ENCODE assay signal across 14 cellular contexts in the genomic region with DNA sequence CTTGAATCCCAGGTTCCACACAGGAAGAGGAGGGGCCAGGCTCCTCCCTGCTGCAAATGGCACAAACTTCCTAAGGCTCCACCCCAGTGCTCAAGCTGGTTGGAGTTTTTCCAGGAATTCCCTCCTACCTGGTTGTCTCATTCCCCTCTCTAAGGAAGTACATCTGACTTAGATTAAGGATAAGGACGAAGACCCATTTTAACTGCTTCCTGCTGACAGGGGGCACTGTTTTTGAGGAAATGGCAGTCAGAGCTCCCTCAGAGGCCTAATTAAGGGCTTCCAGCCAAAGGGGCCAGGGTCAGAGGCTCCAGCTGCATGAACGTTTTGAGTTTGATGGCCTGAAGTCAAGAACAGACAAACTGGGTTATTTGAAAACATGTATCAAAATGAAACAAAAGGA.
DNase-seq lines count a peak whose midpoint lies in the region; ATAC-seq and TF ChIP-seq lines count a peak whose summit lies in the region.
"Had no signal": no experiment of that assay in that cellular context is flagged by ENCODE, and none has a peak within 500 bp of the region (broad histone marks: within the 10 kb centered on the region; RNA-seq: fewer than 3 reads in every experiment).

No MANE protein-coding gene starts in this region.

- H2AFZ ChIP-seq in PC-3 (ENCODE audit: low read length) = no peak overlapping the region
- H2AFZ ChIP-seq in trophoblast cell (ENCODE audit: insufficient read depth, low read length, poor library complexity) = peak overlapping the region; percentile 75
- no peak overlapping the region for H2AFZ ChIP-seq in osteoblast (ENCODE audit: low read length)

- H3K4me2 ChIP-seq in PC-3 (ENCODE audit: low read length) (no peak overlapping the region), trophoblast cell (ENCODE audit: low read length) (no peak overlapping the region), osteoblast (ENCODE audit: insufficient read depth, low read length) (no peak overlapping the region)

- H2BK120ac ChIP-seq in trophoblast cell (ENCODE audit: insufficient read depth, low read length, poor library complexity) = peak overlapping the region; percentile 9

- no peak overlapping the region for H3K14ac ChIP-seq in trophoblast cell (ENCODE audit: low read length)

- no peak overlapping the region for H4K91ac ChIP-seq in trophoblast cell (ENCODE audit: low read depth, low read length)

- H3K36me3 ChIP-seq in PC-3 (ENCODE audit: low read depth, low read length) (no peaks in the 10 kb centered on the region), trophoblast cell (ENCODE audit: control insufficient read depth in 1 of 2, insufficient read depth in 2 of 2, low read length in 2 of 2) (no peaks in the 10 kb centered on the region), osteoblast (ENCODE audit: insufficient read depth, low read length) (no peaks in the 10 kb centered on the region)

- TF ChIP-seq CTCF in HFF-Myc (IDR thresholded peaks at IDR 0.05; ENCODE audit: low read depth, low read length, missing control alignments) (peak; percentile 5), PC-3 (conservative IDR thresholded peaks at IDR 0.05; ENCODE audit: low read depth, low read length) (peak; percentile 38), epithelial cell of proximal tubule (conservative IDR thresholded peaks at IDR 0.05; ENCODE audit: low read depth, low read length) (peak; percentile 15), progenitor cell of endocrine pancreas (IDR thresholded peaks at IDR 0.05; ENCODE audit: unreplicated experiment) (no peak), osteoblast (IDR thresholded peaks at IDR 0.05; ENCODE audit: extremely low read depth, low read depth, low read length) (no peak)

- CTCF ChIA-PET in PC-3 (lab: Charles Lee) = no interaction called here

- H4K20me1 ChIP-seq in PC-3 (ENCODE audit: low read length) (no peaks in the 10 kb centered on the region), osteoblast (ENCODE audit: insufficient read depth, low read length) (no peaks in the 10 kb centered on the region)

- no peak overlapping the region for H3K27ac Mint-ChIP-seq in progenitor cell of endocrine pancreas

- peaks cover 10% of the 10 kb centered on the region for H3K9me3 Mint-ChIP-seq in progenitor cell of endocrine pancreas (ENCODE audit: low read depth)

- no peaks in the 10 kb centered on the region for H3F3A ChIP-seq in PC-3 (ENCODE audit: low read length, unreplicated experiment)

- H3K27me3 ChIP-seq in PC-3 (ENCODE audit: low read length) = no peaks in the 10 kb centered on the region
- no peaks in the 10 kb centered on the region for H3K27me3 ChIP-seq in trophoblast cell (ENCODE audit: insufficient read depth, low read length)
- H3K27me3 ChIP-seq in osteoblast (ENCODE audit: insufficient read depth, low read length) = no peaks in the 10 kb centered on the region

- intact Hi-C loops in PC-3 (cut with micrococcal nuclease) = loop anchor here (10.0 kb wide), 2 partner anchors 557 to 677 kb away; no protein-coding TSS in a partner anchor

- POLR2A ChIA-PET in PC-3 (lab: Charles Lee; ENCODE audit: unreplicated experiment) = no interaction called here

- peaks cover 4% of the 10 kb centered on the region for H3K4me1 Mint-ChIP-seq in progenitor cell of endocrine pancreas (ENCODE audit: low read depth)

- peaks cover 9% of the 10 kb centered on the region for H3K79me1 ChIP-seq in trophoblast cell (ENCODE audit: low read length)

- H3K79me2 ChIP-seq in PC-3 (ENCODE audit: low read length) = no peaks in the 10 kb centered on the region
- H3K79me2 ChIP-seq in trophoblast cell (ENCODE audit: control insufficient read depth, insufficient read depth, low read length, poor library complexity) = no peaks in the 10 kb centered on the region
- no peaks in the 10 kb centered on the region for H3K79me2 ChIP-seq in osteoblast (ENCODE audit: insufficient read depth, low read length)

- no peak overlapping the region for H2AK5ac ChIP-seq in trophoblast cell (ENCODE audit: low read length)

- H3K18ac ChIP-seq in trophoblast cell (ENCODE audit: low read length) = no peak overlapping the region

- H3K4ac ChIP-seq in trophoblast cell (ENCODE audit: low read depth, low read length) = no peak overlapping the region

- no CpG with 5 or more reads among the region's 2 CpGs for WGBS in trophoblast cell (ENCODE audit: extremely low coverage, insufficient coverage, insufficient read length)

- H3K4me3 Mint-ChIP-seq in progenitor cell of endocrine pancreas (ENCODE audit: low read depth) = no peak overlapping the region

- H3K9me3 ChIP-seq in PC-3 (ENCODE audit: low read length) (no peaks in the 10 kb centered on the region), trophoblast cell (ENCODE audit: insufficient read depth, low read depth, low read length) (no peaks in the 10 kb centered on the region), osteoblast (ENCODE audit: low read depth, low read length) (no peaks in the 10 kb centered on the region)

- no peak overlapping the region for H2BK5ac ChIP-seq in trophoblast cell (ENCODE audit: low read depth, low read length, poor library complexity)

- H3K4me1 ChIP-seq in PC-3 (ENCODE audit: insufficient read depth, low read length) (no peaks in the 10 kb centered on the region), trophoblast cell (ENCODE audit: control insufficient read depth in 1 of 2, insufficient read depth in 2 of 2, low read length in 2 of 2) (peaks cover 11 to 14% of the 10 kb centered on the region in 2 experiments), osteoblast (ENCODE audit: insufficient read depth, low read length) (no peaks in the 10 kb centered on the region)

- H3K27me3 Mint-ChIP-seq in progenitor cell of endocrine pancreas = no peaks in the 10 kb centered on the region

- ATAC-seq in PC-3 = no peak
- ATAC-seq: left ventricle myocardium superior had no signal

- DNase-seq in HFF-Myc (ENCODE audit: extremely low read depth, low read depth) (peak; percentile 37), PC-3 (peak; percentile 54), epithelial cell of proximal tubule (ENCODE audit: low read depth) (no peak), trophoblast cell (no peak), progenitor cell of endocrine pancreas (ENCODE audit: low spot score, unreplicated experiment) (no peak), dermis blood vessel endothelial cell (no peak), osteoblast (ENCODE audit: insufficient read length, low spot score, missing footprints) (no peak), cerebellum (ENCODE audit: low spot score) (no peak)
- DNase-seq: activated CD4-positive, alpha-beta T cell treated with anti-CD3 and anti-CD28 coated beads, Interleukin-2, amount 50 U/mL, for 4 hours; activated naive CD4-positive, alpha-beta T cell treated with Interleukin-2 at 50 U/mL for 16 hours; left ventricle myocardium superior; occipital lobe; stimulated activated naive CD4-positive, alpha-beta T cell had no signal

- H3K23ac ChIP-seq in trophoblast cell (ENCODE audit: low read length) = no peak overlapping the region

- no peaks in the 10 kb centered on the region for H3K36me3 Mint-ChIP-seq in progenitor cell of endocrine pancreas (ENCODE audit: insufficient read depth)

- H2BK12ac ChIP-seq in trophoblast cell (ENCODE audit: low read length) = no peak overlapping the region

- H3K9me2 ChIP-seq in PC-3 (replicated peaks; ENCODE audit: low read length) = no peaks in the 10 kb centered on the region

- H3K9ac ChIP-seq in PC-3 (ENCODE audit: low read length) (no peak overlapping the region), trophoblast cell (ENCODE audit: low read length) (no peak overlapping the region)

- BruUV-seq in PC-3 (replicated peaks; lab: Mats Ljungman, UMichigan) = no TSS peak

- no peak overlapping the region for H3K27ac ChIP-seq in PC-3 (ENCODE audit: low read length)
- peak overlapping the region; percentile 26 for H3K27ac ChIP-seq in trophoblast cell (ENCODE audit: low read depth, low read length)
- no peak overlapping the region for H3K27ac ChIP-seq in osteoblast (ENCODE audit: low read depth, low read length)
- H3K27ac ChIP-seq: SK-N-MC had no signal

- H3K4me3 ChIP-seq in HFF-Myc (replicated peaks; ENCODE audit: low read depth, low read length) (no peak overlapping the region), PC-3 (ENCODE audit: low read length) (no peak overlapping the region), epithelial cell of proximal tubule (ENCODE audit: low read depth, low read length) (no peak overlapping the region), trophoblast cell (ENCODE audit: low read depth, low read length) (no peak overlapping the region), osteoblast (ENCODE audit: insufficient read depth, low read length) (no peak overlapping the region)
- H3K4me3 ChIP-seq: SK-N-MC had no signal

- H4K8ac ChIP-seq in trophoblast cell (ENCODE audit: low read depth, low read length) = peak overlapping the region; percentile 66

- H4K12ac ChIP-seq in trophoblast cell (ENCODE audit: low read depth, low read length) = no peak overlapping the region

Comparison
In these comparisons a context has a peak if more than half of its experiments do, and no peak if none do; other contexts are left out.
1. DNase-seq: peak in HFF-Myc (single experiment) and PC-3 (single experiment); none in epithelial cell of proximal tubule (single experiment), trophoblast cell (0 of 2), progenitor cell of endocrine pancreas (single experiment), dermis blood vessel endothelial cell (single experiment), osteoblast (single experiment) and cerebellum (single experiment).
2. CTCF ChIP-seq: peak in HFF-Myc (single experiment), PC-3 (single experiment) and epithelial cell of proximal tubule (single experiment); none in progenitor cell of endocrine pancreas (single experiment) and osteoblast (single experiment).